In genomic region chr16:50183316-50183715, GRCh38 we compare ENCODE assay signal across 14 cellular contexts. TPM values are rescaled to one million over a fixed set of nuclear protein-coding genes. Genes with fewer than 3 reads are reported as not detected.
DNase-seq lines count a peak whose midpoint lies in the region; ATAC-seq and TF ChIP-seq lines count a peak whose summit lies in the region.
"Had no signal": no experiment of that assay in that cellular context is flagged by ENCODE, and none has a peak within 500 bp of the region (broad histone marks: within the 10 kb centered on the region; RNA-seq: fewer than 3 reads in every experiment).

No MANE protein-coding gene starts in this region.

- no peak overlapping the region for H3K4me3 ChIP-seq in fibroblast of lung (replicated peaks in 1 of 4; ENCODE audit: control extremely low read depth in 1 of 4, insufficient read depth in 1 of 4, low read depth in 3 of 4, low read length in 4 of 4)

- no peaks in the 10 kb centered on the region for H3K9me3 ChIP-seq in fibroblast of lung (ENCODE audit: control insufficient read depth, insufficient read depth, low read depth, low read length)

- TF ChIP-seq CTCF in fibroblast of lung (conservative IDR thresholded peaks at IDR 0.05 in 1 of 2, IDR thresholded peaks at IDR 0.05 in 1 of 2; ENCODE audit: low read depth in 1 of 2, low read length in 2 of 2) (no peak), progenitor cell of endocrine pancreas (IDR thresholded peaks at IDR 0.05; ENCODE audit: unreplicated experiment) (no peak)

- H3K4me1 Mint-ChIP-seq in progenitor cell of endocrine pancreas (ENCODE audit: low read depth): peaks cover 13% of the 10 kb centered on the region

- H3K9ac ChIP-seq in fibroblast of lung (ENCODE audit: insufficient read depth, low read length): no peak overlapping the region

- no peaks in the 10 kb centered on the region for H3K36me3 ChIP-seq in fibroblast of lung (ENCODE audit: control insufficient read depth, insufficient read depth, low read length)

- no peak overlapping the region for H3K4me2 ChIP-seq in fibroblast of lung (ENCODE audit: extremely low read depth, insufficient read depth, low read length)

- H3K4me3 Mint-ChIP-seq in progenitor cell of endocrine pancreas (ENCODE audit: low read depth): no peak overlapping the region
- H3K4me3 Mint-ChIP-seq: immature natural killer cell had no signal

- no peak for ATAC-seq in HG03342 (IDR thresholded peaks at IDR 0.05; ENCODE audit: unreplicated experiment)
- ATAC-seq in left lobe of liver: no peak

- H3K27ac ChIP-seq in fibroblast of lung (ENCODE audit: insufficient read depth, low read length): no peak overlapping the region

- no peak overlapping the region for H2AFZ ChIP-seq in fibroblast of lung (ENCODE audit: low read length)

- peak overlapping the region; percentile 10 for H3K27ac Mint-ChIP-seq in progenitor cell of endocrine pancreas

- no peaks in the 10 kb centered on the region for H3K27me3 ChIP-seq in fibroblast of lung (ENCODE audit: control insufficient read depth, insufficient read depth, low read length)

- H4K20me1 ChIP-seq in fibroblast of lung (ENCODE audit: control insufficient read depth, extremely low read depth, insufficient read depth, low read length): no peaks in the 10 kb centered on the region

- H3K27me3 Mint-ChIP-seq in progenitor cell of endocrine pancreas: no peaks in the 10 kb centered on the region

- H3K79me2 ChIP-seq in fibroblast of lung (ENCODE audit: control insufficient read depth, insufficient read depth, low read length): peaks cover 36% of the 10 kb centered on the region

- H3K4me1 ChIP-seq in fibroblast of lung (ENCODE audit: control insufficient read depth, extremely low read depth, insufficient read depth, low read length): peaks cover 8% of the 10 kb centered on the region

- H3K36me3 Mint-ChIP-seq in progenitor cell of endocrine pancreas (ENCODE audit: insufficient read depth): no peaks in the 10 kb centered on the region
- H3K36me3 Mint-ChIP-seq: immature natural killer cell had no signal

- peaks cover 3% of the 10 kb centered on the region for H3K9me3 Mint-ChIP-seq in progenitor cell of endocrine pancreas (ENCODE audit: low read depth)
- H3K9me3 Mint-ChIP-seq: immature natural killer cell had no signal

- DNase-seq in EH (ENCODE audit: low read depth) (peak; percentile 74), RKO (ENCODE audit: low spot score) (peak; percentile 10), fibroblast of lung (ENCODE audit: low read depth in 2 of 2) (peak; percentile 66 to 94), progenitor cell of endocrine pancreas (ENCODE audit: low spot score, unreplicated experiment) (no peak), SHP77 (lab: John Stamatoyannopoulos, UW) (no peak), NCI-H1436 (lab: John Stamatoyannopoulos, UW) (no peak), left lobe of liver (ENCODE audit: low spot score) (no peak)
- DNase-seq: activated gamma-delta T cell, glutamatergic neuron, immature natural killer cell, NCI-H187 treated with DMSO at 0.1 percent for 48 hours, NCI-H524, occipital lobe had no signal

RNA-seq across cellular contexts. Expression of gene TENT4B, which starts 30.2 kb away (rescaled TPM):
- total RNA-seq in fibroblast of lung (11.0 and 12.2 TPM in 2 replicates), progenitor cell of endocrine pancreas (13.5 TPM in 2 replicates), left lobe of liver (9.3 TPM)
- 11.1 and 12.3 TPM in 2 replicates for polyA plus RNA-seq in fibroblast of lung
- polyA plus RNA-seq in fibroblast of lung (2012): 6.7 TPM in 2 replicates
- 4.0 and 6.1 TPM in 2 replicates for polyA minus RNA-seq in fibroblast of lung (ENCODE audit: low replicate concordance)

Comparison
In these comparisons a context has a peak if more than half of its experiments do, and no peak if none do; other contexts are left out.
1. DNase-seq: peak in EH (single experiment), RKO (single experiment) and fibroblast of lung (2 of 2); none in progenitor cell of endocrine pancreas (single experiment), SHP77 (0 of 2), NCI-H1436 (single experiment) and left lobe of liver (single experiment).